In genomic region chr1:67795179-67795916, GRCh38 we compare ENCODE assay signal across 20 cellular contexts.
"Had no signal": no experiment of that assay in that cellular context is flagged by ENCODE, and none has a peak within 500 bp of the region (broad histone marks: within the 10 kb centered on the region; RNA-seq: fewer than 3 reads in every experiment).

No MANE protein-coding gene starts in this region.

- H3K9me3 ChIP-seq: ovary, sigmoid colon, testis had no signal

- H3K36me3 ChIP-seq: ovary, sigmoid colon, stomach had no signal

- ATAC-seq: activated CD4-positive, CD25-positive, alpha-beta regulatory T cell treated with anti-CD3 and anti-CD28 coated beads, Interleukin-2, amount 50 U/mL, for 24 hours; activated naive CD4-positive, alpha-beta T cell treated with anti-CD3 and anti-CD28 coated beads, Interleukin-2, amount 50 U/mL, for 72 hours; left ventricle myocardium superior had no signal

- FAIRE-seq: frontal cortex had no signal

- DNase-seq: activated CD4-positive, alpha-beta memory T cell treated with anti-CD3 and anti-CD28 coated beads for 36 hours; activated effector memory CD4-positive, alpha-beta T cell treated with anti-CD3 and anti-CD28 coated beads, Interleukin-2, amount 50 U/mL, for 16 hours; activated T-cell treated with anti-CD3 and anti-CD28 coated beads, Interleukin-2, amount 50 U/mL, for 24 hours; brain microvascular endothelial cell; cortex of kidney; effector memory CD4-positive, alpha-beta T cell; head of caudate nucleus; kidney glomerular epithelial cell; left ventricle myocardium superior; nephron progenitor cell; ovary; sigmoid colon; stimulated activated CD4-positive, alpha-beta T cell treated with anti-CD3 and anti-CD28 coated beads, Interleukin-2, amount 100 ng/mL, for 24 hours; stomach; T-helper 9 cell; testis had no signal

- H3K4me3 ChIP-seq: ovary, sigmoid colon, stomach, testis had no signal

- H3K27me3 ChIP-seq: brain microvascular endothelial cell, ovary, sigmoid colon, stomach, testis had no signal

- H3K36me3 Mint-ChIP-seq: activated CD4-positive, alpha-beta memory T cell treated with anti-CD3 and anti-CD28 coated beads for 36 hours; activated naive CD4-positive, alpha-beta T cell treated with anti-CD3 and anti-CD28 coated beads, Interleukin-2, amount 50 U/mL, for 72 hours had no signal

- H3K4me3 Mint-ChIP-seq: activated CD4-positive, alpha-beta memory T cell treated with anti-CD3 and anti-CD28 coated beads for 36 hours; activated T-cell treated with anti-CD3 and anti-CD28 coated beads, Interleukin-2, amount 50 U/mL, for 24 hours; nephron progenitor cell had no signal

- H3K9me3 Mint-ChIP-seq: activated CD4-positive, alpha-beta memory T cell treated with anti-CD3 and anti-CD28 coated beads for 36 hours; activated naive CD4-positive, alpha-beta T cell treated with anti-CD3 and anti-CD28 coated beads, Interleukin-2, amount 50 U/mL, for 72 hours; activated T-cell treated with anti-CD3 and anti-CD28 coated beads, Interleukin-2, amount 50 U/mL, for 24 hours had no signal

- H3K27ac Mint-ChIP-seq: activated CD4-positive, alpha-beta memory T cell treated with anti-CD3 and anti-CD28 coated beads for 36 hours; activated naive CD4-positive, alpha-beta T cell treated with anti-CD3 and anti-CD28 coated beads, Interleukin-2, amount 50 U/mL, for 72 hours; activated T-cell treated with anti-CD3 and anti-CD28 coated beads, Interleukin-2, amount 50 U/mL, for 24 hours; nephron progenitor cell had no signal

- H3K27ac ChIP-seq: epithelial cell of prostate, ovary, sigmoid colon, testis had no signal
